In the genomic region with DNA sequence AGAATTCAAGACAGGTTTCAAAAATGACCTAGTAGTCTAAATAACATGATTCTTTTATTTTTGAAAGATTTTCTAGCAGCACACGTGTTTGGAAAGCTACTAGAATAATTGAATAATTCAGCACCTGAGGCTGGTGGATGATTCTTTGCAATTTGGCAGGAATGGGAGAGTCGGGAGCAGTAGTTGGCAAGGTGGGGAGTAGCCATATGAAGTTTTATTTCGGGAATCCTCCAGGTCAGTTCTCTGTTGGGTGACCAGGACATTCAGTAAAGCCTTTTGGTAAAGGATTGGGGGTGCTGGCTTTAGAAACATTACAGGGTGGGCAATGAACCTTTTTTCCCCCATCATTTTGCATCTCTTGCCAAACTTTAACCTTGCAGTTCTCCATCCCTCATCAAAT, we compare ENCODE assay signal across 23 cellular contexts.
"Had no signal": no experiment of that assay in that cellular context is flagged by ENCODE, and none has a peak within 500 bp of the region (broad histone marks: within the 10 kb centered on the region; RNA-seq: fewer than 3 reads in every experiment).

No MANE protein-coding gene starts in this region.

- H3K4me3 ChIP-seq: coronary artery, esophagus squamous epithelium, gastroesophageal sphincter had no signal

- DNase-seq: activated CD4-positive, alpha-beta memory T cell treated with anti-CD3 and anti-CD28 coated beads, Interleukin-2, amount 10 ng/mL, durations not matched to agents 7 days and 5 days; activated CD4-positive, alpha-beta T cell treated with anti-CD3 and anti-CD28 coated beads for 1 hour; activated CD4-positive, alpha-beta T cell treated with anti-CD3 and anti-CD28 coated beads for 4 hours; activated CD4-positive, alpha-beta T cell treated with anti-CD3 and anti-CD28 coated beads, Interleukin-2, amount 10 ng/mL, durations not matched to agents 7 days and 5 days; activated CD4-positive, alpha-beta T cell treated with anti-CD3 and anti-CD28 coated beads, Interleukin-2, amount 50 U/mL, for 4 hours; activated CD8-positive, alpha-beta memory T cell treated with anti-CD3 and anti-CD28 coated beads, Interleukin-2, amount 50 U/mL, for 48 hours; activated gamma-delta T cell; activated naive CD4-positive, alpha-beta T cell; activated naive CD4-positive, alpha-beta T cell treated with anti-CD3 and anti-CD28 coated beads, Interleukin-2, amount 10 ng/mL, durations not matched to agents 7 days and 5 days; activated naive CD8-positive, alpha-beta T cell treated with anti-CD3 and anti-CD28 coated beads, Interleukin-2, amount 10 ng/mL, durations not matched to agents 7 days and 5 days; activated T-cell treated with anti-CD3 and anti-CD28 coated beads for 4 hours; activated T-cell treated with anti-CD3 and anti-CD28 coated beads, Interleukin-2, amount 50 U/mL, for 24 hours; activated T-cell treated with anti-CD3 and anti-CD28 coated beads, Interleukin-2, amount 50 U/mL, for 72 hours; brain microvascular endothelial cell; effector CD8-positive, alpha-beta T cell; esophagus squamous epithelium; foreskin melanocyte; T-helper 1 cell; T-helper 2 cell had no signal

- H3K27me3 ChIP-seq: brain microvascular endothelial cell, gastroesophageal sphincter had no signal

- H3K27ac ChIP-seq: brain microvascular endothelial cell, coronary artery, epithelial cell of prostate, esophagus squamous epithelium, gastroesophageal sphincter, VCaP had no signal
